8 cellular contexts compared by ENCODE assay signal in genomic region chr17:83079340-83079747, GRCh38. TPM values are rescaled to one million over a fixed set of nuclear protein-coding genes. Genes with fewer than 3 reads are reported as not detected.
A peak's percentile ranks its signal among the peaks of the same experiment; 100 is the strongest.
DNase-seq lines count a peak whose midpoint lies in the region; ATAC-seq and TF ChIP-seq lines count a peak whose summit lies in the region.

Gene METRNL (plus strand): TSS chr17:83079609. CDS start chr17:83079816, 207 bp downstream.

- H3K9ac ChIP-seq in MM.1S (ENCODE audit: low read length): no peak within 1 kb of the TSS

- peak; percentile 95 for DNase-seq in AG20443 (ENCODE audit: low spot score)
- DNase-seq in MM.1S: peak; percentile 65
- DNase-seq in activated CD4-positive, alpha-beta T cell treated with anti-CD3 and anti-CD28 coated beads, Interleukin-2, amount 10 ng/mL, durations not matched to agents 24 days and 14 days: peak; percentile 89
- DNase-seq in ecto neural progenitor cell (ENCODE audit: low spot score): peak; percentile 92
- peak; percentile 83 to 87 (median 87) for DNase-seq in right lobe of liver
- DNase-seq in stimulated activated CD4-positive, alpha-beta T cell treated with anti-CD3 and anti-CD28 coated beads, Interleukin-4, amount 100 ng/mL, for 24 hours: peak; percentile 47
- no peak for DNase-seq in NCI-H2081 treated with DMSO at 0.1 percent for 48 hours (lab: John Stamatoyannopoulos, UW)

- no peak within 1 kb of the TSS for H2AFZ ChIP-seq in MM.1S (ENCODE audit: low read length)

- H3K79me2 ChIP-seq in MM.1S (ENCODE audit: low read length): peaks cover 16% of the 10 kb centered on the region; the same call in 1 of the 2 replicates

- H3K4me2 ChIP-seq in MM.1S (ENCODE audit: low read depth, low read length): peak within 1 kb of the TSS; percentile 77

- H3K4me3 Mint-ChIP-seq in activated CD4-positive, alpha-beta T cell treated with anti-CD3 and anti-CD28 coated beads, Interleukin-2, amount 10 ng/mL, durations not matched to agents 24 days and 14 days: peak within 1 kb of the TSS; percentile 68

- WGBS in right lobe of liver (ENCODE audit: insufficient coverage, low coverage, low lambda C conversion rate, missing lambda C conversion rate): 0% methylated on average over 13 of the region's 70 CpGs

- H3K4me1 Mint-ChIP-seq in activated CD4-positive, alpha-beta T cell treated with anti-CD3 and anti-CD28 coated beads, Interleukin-2, amount 10 ng/mL, durations not matched to agents 24 days and 14 days: peaks cover 30% of the 10 kb centered on the region

- H3K27me3 ChIP-seq in MM.1S (replicated peaks; ENCODE audit: insufficient read depth, low read length) (peaks cover 78% of the 10 kb centered on the region), right lobe of liver (peaks cover 0 to 6% of the 10 kb centered on the region in 2 donors)

- H3K9me2 ChIP-seq in MM.1S (replicated peaks; ENCODE audit: insufficient read depth, low read length): no peaks in the 10 kb centered on the region

- TF ChIP-seq POLR2A in GM19099 (IDR thresholded peaks at IDR 0.05; ENCODE audit: extremely low read depth, insufficient read length, low read depth) (peak; percentile 25), right lobe of liver (IDR thresholded peaks at IDR 0.05) (peak; percentile 80)

- peaks cover 10% of the 10 kb centered on the region for H3K36me3 Mint-ChIP-seq in activated CD4-positive, alpha-beta T cell treated with anti-CD3 and anti-CD28 coated beads, Interleukin-2, amount 10 ng/mL, durations not matched to agents 24 days and 14 days (ENCODE audit: low read depth)

- H3K4me3 ChIP-seq in MM.1S (ENCODE audit: low read length) (peak within 1 kb of the TSS; percentile 20; the same call in 1 of the 2 replicates), right lobe of liver (peak within 1 kb of the TSS; percentile 59 to 67 (median 61))

- H3K9me3 ChIP-seq in MM.1S (replicated peaks; ENCODE audit: insufficient read depth, low read length) (no peaks in the 10 kb centered on the region), right lobe of liver (no peaks in the 10 kb centered on the region)

- H3K27ac Mint-ChIP-seq in activated CD4-positive, alpha-beta T cell treated with anti-CD3 and anti-CD28 coated beads, Interleukin-2, amount 10 ng/mL, durations not matched to agents 24 days and 14 days: peak within 1 kb of the TSS; percentile 37

- H3K27ac ChIP-seq in MM.1S (ENCODE audit: low read length): no peak within 1 kb of the TSS
- peak within 1 kb of the TSS; percentile 58 to 80 (median 72) for H3K27ac ChIP-seq in right lobe of liver

- no peaks in the 10 kb centered on the region for H3K9me3 Mint-ChIP-seq in activated CD4-positive, alpha-beta T cell treated with anti-CD3 and anti-CD28 coated beads, Interleukin-2, amount 10 ng/mL, durations not matched to agents 24 days and 14 days

- TF ChIP-seq CTCF in MM.1S (IDR thresholded peaks at IDR 0.05; ENCODE audit: low read length) (no peak), right lobe of liver (IDR thresholded peaks at IDR 0.05) (no peak)

- H4K20me1 ChIP-seq in MM.1S (ENCODE audit: insufficient read depth, low read length): no peaks in the 10 kb centered on the region

- intact Hi-C loops in activated CD4-positive, alpha-beta T cell treated with anti-CD3 and anti-CD28 coated beads, Interleukin-2, amount 10 ng/mL, durations not matched to agents 24 days and 14 days (cut with micrococcal nuclease): no loop called here
- intact Hi-C loops in right lobe of liver (cut with DNase I): no loop called here

- H3K4me1 ChIP-seq in MM.1S (ENCODE audit: low read length) (no peaks in the 10 kb centered on the region), right lobe of liver (no peaks in the 10 kb centered on the region)

- H3F3A ChIP-seq in MM.1S (ENCODE audit: insufficient read depth, low read length): no peaks in the 10 kb centered on the region

- H3K36me3 ChIP-seq in MM.1S (replicated peaks; ENCODE audit: insufficient read depth, low read length) (no peaks in the 10 kb centered on the region), right lobe of liver (no peaks in the 10 kb centered on the region)

- peaks cover 19% of the 10 kb centered on the region for H3K27me3 Mint-ChIP-seq in activated CD4-positive, alpha-beta T cell treated with anti-CD3 and anti-CD28 coated beads, Interleukin-2, amount 10 ng/mL, durations not matched to agents 24 days and 14 days

- ATAC-seq in right lobe of liver: peak; percentile 64 to 73 (median 66)

RNA-seq across cellular contexts. Expression of gene METRNL, which starts in this region (rescaled TPM):
- total RNA-seq in activated CD4-positive, alpha-beta T cell treated with anti-CD3 and anti-CD28 coated beads, Interleukin-2, amount 10 ng/mL, durations not matched to agents 24 days and 14 days: 19.6 and 22.3 TPM in 2 replicates
- total RNA-seq in right lobe of liver: 10 to 100 TPM in 1 of 6 experiments, 1 to 10 TPM in 5; 2.3 to 18.6 (median 5.9) TPM
